Comparison of ENCODE assay signal across 2 cellular contexts in genomic region chr20:22582960-22583772, GRCh38.
A peak's percentile ranks its signal among the peaks of the same experiment; 100 is the strongest.
TF ChIP-seq lines count a peak whose summit lies in the region.

No MANE protein-coding gene starts in this region.

TF ChIP-seq in IMR-90, 13 proteins besides CTCF, POLR2A, EP300 and RAD21 (continued from another document):
- TF ChIP-seq, protein P1, sequence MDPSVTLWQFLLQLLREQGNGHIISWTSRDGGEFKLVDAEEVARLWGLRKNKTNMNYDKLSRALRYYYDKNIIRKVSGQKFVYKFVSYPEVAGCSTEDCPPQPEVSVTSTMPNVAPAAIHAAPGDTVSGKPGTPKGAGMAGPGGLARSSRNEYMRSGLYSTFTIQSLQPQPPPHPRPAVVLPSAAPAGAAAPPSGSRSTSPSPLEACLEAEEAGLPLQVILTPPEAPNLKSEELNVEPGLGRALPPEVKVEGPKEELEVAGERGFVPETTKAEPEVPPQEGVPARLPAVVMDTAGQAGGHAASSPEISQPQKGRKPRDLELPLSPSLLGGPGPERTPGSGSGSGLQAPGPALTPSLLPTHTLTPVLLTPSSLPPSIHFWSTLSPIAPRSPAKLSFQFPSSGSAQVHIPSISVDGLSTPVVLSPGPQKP (IDR thresholded peaks at IDR 0.05; ENCODE audit: borderline replicate concordance, low read depth, low read length) = no peak
- no peak for TF ChIP-seq NFE2L2 (IDR thresholded peaks at IDR 0.05; ENCODE audit: low read depth, low read length)
- no peak for TF ChIP-seq MXI1 (IDR thresholded peaks at IDR 0.05; ENCODE audit: borderline replicate concordance, low read depth, low read length)
- TF ChIP-seq CHD1 (IDR thresholded peaks at IDR 0.05; ENCODE audit: low read depth, low read length) = no peak
TF ChIP-seq in IMR-90: peak in this region for 0.

TF ChIP-seq in neural cell, 6 proteins besides CTCF, POLR2A, EP300 and RAD21 (continued from another document):
- TF ChIP-seq EZH2 (IDR thresholded peaks at IDR 0.05; ENCODE audit: borderline replicate concordance, insufficient read depth, low read length, poor library complexity, severe bottlenecking) (peak; percentile 92), SMC3 (conservative IDR thresholded peaks at IDR 0.05; ENCODE audit: poor library complexity) (no peak), TAF1 (IDR thresholded peaks at IDR 0.05; ENCODE audit: low read depth) (no peak), POLR2AphosphoS5 (IDR thresholded peaks at IDR 0.05) (no peak)
- TF ChIP-seq, protein P2, sequence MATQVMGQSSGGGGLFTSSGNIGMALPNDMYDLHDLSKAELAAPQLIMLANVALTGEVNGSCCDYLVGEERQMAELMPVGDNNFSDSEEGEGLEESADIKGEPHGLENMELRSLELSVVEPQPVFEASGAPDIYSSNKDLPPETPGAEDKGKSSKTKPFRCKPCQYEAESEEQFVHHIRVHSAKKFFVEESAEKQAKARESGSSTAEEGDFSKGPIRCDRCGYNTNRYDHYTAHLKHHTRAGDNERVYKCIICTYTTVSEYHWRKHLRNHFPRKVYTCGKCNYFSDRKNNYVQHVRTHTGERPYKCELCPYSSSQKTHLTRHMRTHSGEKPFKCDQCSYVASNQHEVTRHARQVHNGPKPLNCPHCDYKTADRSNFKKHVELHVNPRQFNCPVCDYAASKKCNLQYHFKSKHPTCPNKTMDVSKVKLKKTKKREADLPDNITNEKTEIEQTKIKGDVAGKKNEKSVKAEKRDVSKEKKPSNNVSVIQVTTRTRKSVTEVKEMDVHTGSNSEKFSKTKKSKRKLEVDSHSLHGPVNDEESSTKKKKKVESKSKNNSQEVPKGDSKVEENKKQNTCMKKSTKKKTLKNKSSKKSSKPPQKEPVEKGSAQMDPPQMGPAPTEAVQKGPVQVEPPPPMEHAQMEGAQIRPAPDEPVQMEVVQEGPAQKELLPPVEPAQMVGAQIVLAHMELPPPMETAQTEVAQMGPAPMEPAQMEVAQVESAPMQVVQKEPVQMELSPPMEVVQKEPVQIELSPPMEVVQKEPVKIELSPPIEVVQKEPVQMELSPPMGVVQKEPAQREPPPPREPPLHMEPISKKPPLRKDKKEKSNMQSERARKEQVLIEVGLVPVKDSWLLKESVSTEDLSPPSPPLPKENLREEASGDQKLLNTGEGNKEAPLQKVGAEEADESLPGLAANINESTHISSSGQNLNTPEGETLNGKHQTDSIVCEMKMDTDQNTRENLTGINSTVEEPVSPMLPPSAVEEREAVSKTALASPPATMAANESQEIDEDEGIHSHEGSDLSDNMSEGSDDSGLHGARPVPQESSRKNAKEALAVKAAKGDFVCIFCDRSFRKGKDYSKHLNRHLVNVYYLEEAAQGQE (IDR thresholded peaks at IDR 0.05; ENCODE audit: borderline replicate concordance) = no peak
